Comparison of ENCODE assay signal across 9 cellular contexts in the genomic region with DNA sequence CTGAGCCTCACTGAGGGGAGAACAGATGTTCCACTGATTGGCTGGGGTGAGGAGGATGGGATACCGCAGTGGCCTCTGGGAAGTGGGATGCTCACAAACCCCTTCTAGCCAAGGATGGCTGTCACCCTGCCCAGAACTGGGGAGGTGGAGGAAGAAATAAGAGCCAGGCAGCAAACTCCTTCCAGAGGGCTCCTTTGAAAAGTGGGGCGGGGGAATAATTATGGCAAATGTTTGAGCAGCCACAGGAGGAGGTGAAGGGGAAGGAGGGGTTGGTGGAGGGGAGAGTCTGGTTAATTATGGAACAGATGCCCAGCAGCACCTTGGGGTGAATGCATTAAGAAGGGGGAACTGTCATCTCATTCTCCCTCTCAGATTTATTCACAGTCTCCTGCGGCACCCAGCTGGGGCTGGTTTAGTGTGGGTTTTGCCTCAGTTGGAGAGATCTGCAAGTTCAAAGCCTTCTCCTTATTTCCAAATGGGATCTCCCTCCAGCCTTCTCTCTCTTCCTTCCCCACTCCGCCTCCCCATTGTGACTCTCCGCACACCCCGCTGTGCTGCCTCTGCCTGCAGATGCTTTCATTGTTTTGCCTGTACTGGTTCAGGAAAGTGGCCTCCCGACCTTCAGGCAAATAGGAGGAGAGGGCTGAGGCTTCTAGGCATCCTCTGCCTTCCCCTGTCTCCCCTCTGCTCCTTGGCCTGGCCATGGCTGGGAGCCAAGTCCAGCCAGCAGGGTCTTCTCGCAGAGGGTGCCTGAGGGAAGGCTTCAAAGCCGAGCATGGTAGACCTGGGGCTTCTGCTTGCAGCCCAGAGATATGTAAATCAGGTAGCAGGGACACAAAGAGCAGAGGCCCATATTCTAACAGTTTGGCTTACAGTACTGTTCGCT.
DNase-seq lines count a peak whose midpoint lies in the region; ATAC-seq and TF ChIP-seq lines count a peak whose summit lies in the region.
"Had no signal": no experiment of that assay in that cellular context is flagged by ENCODE, and none has a peak within 500 bp of the region (broad histone marks: within the 10 kb centered on the region; RNA-seq: fewer than 3 reads in every experiment).

No MANE protein-coding gene starts in this region.

- H3K4me1 Mint-ChIP-seq in activated B cell treated with CpG ODN at 0.5 μM for 24 hours, result peaks cover 11% of the 10 kb centered on the region
- H3K4me1 Mint-ChIP-seq in effector memory CD8-positive, alpha-beta T cell (ENCODE audit: low read depth in 2 of 2), result no peaks in the 10 kb centered on the region
- H3K4me1 Mint-ChIP-seq in activated CD4-positive, alpha-beta memory T cell treated with anti-CD3 and anti-CD28 coated beads, Interleukin-2, amount 10 ng/mL, durations not matched to agents 7 days and 5 days, result no peaks in the 10 kb centered on the region

- peak overlapping the region; percentile 21 for H3K4me3 Mint-ChIP-seq in activated B cell treated with CpG ODN at 0.5 μM for 24 hours
- H3K4me3 Mint-ChIP-seq in effector memory CD8-positive, alpha-beta T cell, result no peak overlapping the region
- no peak overlapping the region for H3K4me3 Mint-ChIP-seq in activated CD4-positive, alpha-beta memory T cell treated with anti-CD3 and anti-CD28 coated beads, Interleukin-2, amount 10 ng/mL, durations not matched to agents 7 days and 5 days
- H3K4me3 Mint-ChIP-seq: neural crest cell had no signal

- H3K27ac Mint-ChIP-seq in activated B cell treated with CpG ODN at 0.5 μM for 24 hours, result no peak overlapping the region
- H3K27ac Mint-ChIP-seq in effector memory CD8-positive, alpha-beta T cell, result peak overlapping the region in 1 of 2 donors; percentile 20
- no peak overlapping the region for H3K27ac Mint-ChIP-seq in activated CD4-positive, alpha-beta memory T cell treated with anti-CD3 and anti-CD28 coated beads, Interleukin-2, amount 10 ng/mL, durations not matched to agents 7 days and 5 days

- POLR2A ChIA-PET in activated B cell treated with CpG ODN at 0.5 μM for 24 hours (lab: Charles Lee), result no interaction called here
- POLR2A ChIA-PET in activated CD4-positive, alpha-beta memory T cell treated with anti-CD3 and anti-CD28 coated beads, Interleukin-2, amount 10 ng/mL, durations not matched to agents 7 days and 5 days (lab: Charles Lee), result no interaction called here

- ATAC-seq in GM18498 (IDR thresholded peaks at IDR 0.05; ENCODE audit: unreplicated experiment), result peak; percentile 62
- peak; percentile 73 for ATAC-seq in GM21515 (IDR thresholded peaks at IDR 0.05; ENCODE audit: unreplicated experiment)
- ATAC-seq in HG03175 (IDR thresholded peaks at IDR 0.05; ENCODE audit: unreplicated experiment), result peak; percentile 63
- peak; percentile 54 for ATAC-seq in activated B cell treated with CpG ODN at 0.5 μM for 24 hours (ENCODE audit: low read depth)
- ATAC-seq in effector memory CD8-positive, alpha-beta T cell (replicated peaks), result no peak
- ATAC-seq in Right ventricle myocardium inferior, result no peak

- CTCF ChIA-PET in activated B cell treated with CpG ODN at 0.5 μM for 24 hours (lab: Charles Lee), result no interaction called here
- CTCF ChIA-PET in activated CD4-positive, alpha-beta memory T cell treated with anti-CD3 and anti-CD28 coated beads, Interleukin-2, amount 10 ng/mL, durations not matched to agents 7 days and 5 days (lab: Charles Lee), result no interaction called here

- no peak for TF ChIP-seq CTCF in activated B cell treated with CpG ODN at 0.5 μM for 24 hours (IDR thresholded peaks at IDR 0.05)

- no peak for DNase-seq in activated B cell treated with CpG ODN at 0.5 μM for 24 hours
- no peak for DNase-seq in stimulated activated CD4-positive, alpha-beta T cell treated with anti-CD3 and anti-CD28 coated beads, Interleukin-12 subunit alpha, Interleukin-12 subunit beta, amount 100 ng/mL, for 4 hours
- no peak for DNase-seq in effector memory CD8-positive, alpha-beta T cell
- DNase-seq in Right ventricle myocardium inferior (ENCODE audit: missing footprints), result no peak
- no peak for DNase-seq in activated CD4-positive, alpha-beta memory T cell treated with anti-CD3 and anti-CD28 coated beads, Interleukin-2, amount 10 ng/mL, durations not matched to agents 7 days and 5 days

- intact Hi-C loops in activated B cell treated with CpG ODN at 0.5 μM for 24 hours (cut with micrococcal nuclease) (no loop called here), Right ventricle myocardium inferior (cut with DNase I) (no loop called here)

- peaks cover 5% of the 10 kb centered on the region for H3K27me3 Mint-ChIP-seq in activated B cell treated with CpG ODN at 0.5 μM for 24 hours
- peaks cover 19 to 26% of the 10 kb centered on the region in 2 donors for H3K27me3 Mint-ChIP-seq in effector memory CD8-positive, alpha-beta T cell
- H3K27me3 Mint-ChIP-seq in activated CD4-positive, alpha-beta memory T cell treated with anti-CD3 and anti-CD28 coated beads, Interleukin-2, amount 10 ng/mL, durations not matched to agents 7 days and 5 days, result no peaks in the 10 kb centered on the region

- no peaks in the 10 kb centered on the region for H3K36me3 Mint-ChIP-seq in activated B cell treated with CpG ODN at 0.5 μM for 24 hours (ENCODE audit: low read depth)
- H3K36me3 Mint-ChIP-seq in effector memory CD8-positive, alpha-beta T cell (ENCODE audit: insufficient read depth), result no peaks in the 10 kb centered on the region
- no peaks in the 10 kb centered on the region for H3K36me3 Mint-ChIP-seq in activated CD4-positive, alpha-beta memory T cell treated with anti-CD3 and anti-CD28 coated beads, Interleukin-2, amount 10 ng/mL, durations not matched to agents 7 days and 5 days (ENCODE audit: low read depth)

- H3K9me3 Mint-ChIP-seq in activated B cell treated with CpG ODN at 0.5 μM for 24 hours, result no peaks in the 10 kb centered on the region
- H3K9me3 Mint-ChIP-seq in effector memory CD8-positive, alpha-beta T cell, result no peaks in the 10 kb centered on the region
- no peaks in the 10 kb centered on the region for H3K9me3 Mint-ChIP-seq in activated CD4-positive, alpha-beta memory T cell treated with anti-CD3 and anti-CD28 coated beads, Interleukin-2, amount 10 ng/mL, durations not matched to agents 7 days and 5 days
- H3K9me3 Mint-ChIP-seq: neural crest cell had no signal

Comparison
In these comparisons a context has a peak if more than half of its experiments do, and no peak if none do; other contexts are left out.
1. ATAC-seq: peak in GM18498 (single experiment), GM21515 (single experiment), HG03175 (single experiment) and activated B cell treated with CpG ODN at 0.5 μM for 24 hours (single experiment); none in effector memory CD8-positive, alpha-beta T cell (single experiment) and Right ventricle myocardium inferior (single experiment).